ENCODE assay signal across 25 cellular contexts in genomic region chr12:73210574-73211204, GRCh38.
"Had no signal": no experiment of that assay in that cellular context is flagged by ENCODE, and none has a peak within 500 bp of the region (broad histone marks: within the 10 kb centered on the region; RNA-seq: fewer than 3 reads in every experiment).

No MANE protein-coding gene starts in this region.

- H3K4me1 ChIP-seq: gastrocnemius medialis, parathyroid adenoma, suprapubic skin, transverse colon, upper lobe of right lung, uterus had no signal

- H2AFZ ChIP-seq: parathyroid adenoma had no signal

- H3K79me2 ChIP-seq: parathyroid adenoma had no signal

- H3K27ac ChIP-seq: epithelial cell of prostate, gastrocnemius medialis, parathyroid adenoma, suprapubic skin, transverse colon, upper lobe of right lung, uterus had no signal

- FAIRE-seq: keratinocyte had no signal

- H3K36me3 ChIP-seq: gastrocnemius medialis, suprapubic skin, transverse colon, upper lobe of right lung, uterus had no signal

- H3K4me3 ChIP-seq: gastrocnemius medialis, mucosa of descending colon, smooth muscle cell, suprapubic skin, transverse colon, upper lobe of right lung, uterus had no signal

- H3K27me3 ChIP-seq: gastrocnemius medialis, suprapubic skin, transverse colon, upper lobe of right lung, uterus had no signal

- DNase-seq: effector CD8-positive, alpha-beta T cell; endodermal cell; foreskin fibroblast; gastrocnemius medialis; head of caudate nucleus; mesenchymal stem cell; mucosa of descending colon; naive B cell; stimulated activated CD4-positive, alpha-beta T cell treated with anti-CD3 and anti-CD28 coated beads, Interleukin-12 subunit alpha, Interleukin-12 subunit beta, amount 100 ng/mL, for 4 hours; stimulated activated CD4-positive, alpha-beta T cell treated with anti-CD3 and anti-CD28 coated beads, Interleukin-1b, Interleukin-23, amount 100 ng/mL, for 48 hours; stimulated activated CD4-positive, alpha-beta T cell treated with anti-CD3 and anti-CD28 coated beads, Interleukin-4, amount 100 ng/mL, for 1 hour; stimulated activated CD8-positive, alpha-beta memory T cell treated with anti-CD3 and anti-CD28 coated beads, Interleukin-4, amount 100 ng/mL, for 48 hours; stimulated activated naive CD4-positive, alpha-beta T cell; stimulated activated naive CD8-positive, alpha-beta T cell treated with anti-CD3 and anti-CD28 coated beads, Interleukin-15, amount 100 ng/mL, for 72 hours; transverse colon; upper lobe of right lung; uterus had no signal

- H3K9me3 ChIP-seq: gastrocnemius medialis, transverse colon, upper lobe of right lung, uterus had no signal

- H3K4me2 ChIP-seq: smooth muscle cell had no signal

- ATAC-seq: esophagus mucosa; gastrocnemius medialis; mucosa of descending colon; natural killer cell treated with Interleukin-12 subunit alpha and Interleukin-12 subunit beta and Interleukin-15 and Interleukin-18, amount 100 ng/mL, for 72 hours; sciatic nerve; stimulated activated naive CD8-positive, alpha-beta T cell treated with anti-CD3 and anti-CD28 coated beads, Interleukin-15, amount 100 ng/mL, for 72 hours; upper lobe of right lung had no signal

- H3K9ac ChIP-seq: parathyroid adenoma had no signal
